In the genomic region with DNA sequence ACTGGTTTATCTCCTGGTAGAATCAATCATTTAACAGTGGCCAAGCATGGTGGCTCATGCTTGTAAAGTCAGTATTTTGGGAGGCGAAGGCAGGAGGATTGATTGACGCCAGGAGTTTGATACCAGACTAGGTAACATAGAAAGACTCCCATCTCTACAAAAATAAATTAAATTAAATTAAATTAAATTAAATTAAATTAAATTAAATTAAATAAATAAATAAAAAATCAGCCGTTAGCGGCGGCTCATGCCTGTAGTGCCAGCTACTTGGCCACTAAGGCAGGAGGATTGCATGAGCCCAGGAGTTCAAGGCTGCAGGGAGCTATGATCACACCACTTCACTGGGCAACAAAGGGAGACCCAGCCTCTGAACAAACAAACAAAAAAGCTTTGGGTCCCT, we compare ENCODE assay signal across 28 cellular contexts.
"Had no signal": no experiment of that assay in that cellular context is flagged by ENCODE, and none has a peak within 500 bp of the region (broad histone marks: within the 10 kb centered on the region; RNA-seq: fewer than 3 reads in every experiment).

No MANE protein-coding gene starts in this region.

- H3K36me3 ChIP-seq: stomach, suprapubic skin, thoracic aorta, thyroid gland, tibial artery, tibial nerve, transverse colon, upper lobe of left lung, upper lobe of right lung, uterus, vagina had no signal

- DNase-seq: stimulated activated CD4-positive, alpha-beta T cell treated with anti-CD3 and anti-CD28 coated beads, Interleukin-2, amount 100 ng/mL, for 48 hours; stimulated activated CD4-positive, alpha-beta T cell treated with anti-CD3 and anti-CD28 coated beads, Interleukin-4, amount 100 ng/mL, for 1 hour; stimulated activated CD4-positive, alpha-beta T cell treated with anti-CD3 and anti-CD28 coated beads, Interleukin-4, amount 100 ng/mL, for 24 hours; stimulated activated CD4-positive, alpha-beta T cell treated with anti-CD3 and anti-CD28 coated beads, Interleukin-4, amount 100 ng/mL, for 4 hours; stimulated activated CD8-positive, alpha-beta memory T cell treated with anti-CD3 and anti-CD28 coated beads, Interleukin-4, amount 100 ng/mL, for 48 hours; stimulated activated naive B cell treated with anti-CD40 and anti-IgM and Interleukin-4, amounts not matched to agents 10 μg/mL and 1 μg/mL and 100 μg/mL, for 72 hours; stimulated activated naive CD4-positive, alpha-beta T cell; stimulated activated naive CD4-positive, alpha-beta T cell treated with Interleukin-2 at 50 U/mL for 16 hours; stimulated activated naive CD8-positive, alpha-beta T cell treated with anti-CD3 and anti-CD28 coated beads, Interleukin-15, amount 100 ng/mL, for 72 hours; stimulated activated naive CD8-positive, alpha-beta T cell treated with anti-CD3 and anti-CD28 coated beads, Interleukin-15, Interleukin-2, amounts not matched to agents 100 U/mL and 50 U/mL, for 24 hours; stomach; substantia nigra; testis; thyroid gland; tibial artery; transverse colon; trophoblast cell; upper lobe of left lung; upper lobe of right lung; uterus had no signal

- H3K4me3 Mint-ChIP-seq: stimulated activated effector memory CD8-positive, alpha-beta T cell treated with anti-CD3 and anti-CD28 coated beads, Interleukin-12 subunit alpha, Interleukin-12 subunit beta, amount 100 ng/mL, for 72 hours; stimulated activated memory B cell treated with anti-CD40 and anti-IgM and Interleukin-4, amounts not matched to agents 10 μg/mL and 1 μg/mL and 100 μg/mL, for 72 hours; stimulated activated naive B cell treated with anti-CD40 and anti-IgM and Interleukin-4, amounts not matched to agents 10 μg/mL and 1 μg/mL and 100 μg/mL, for 72 hours; stimulated activated naive CD8-positive, alpha-beta T cell treated with anti-CD3 and anti-CD28 coated beads, Interleukin-15, amount 100 ng/mL, for 72 hours; stimulated activated naive CD8-positive, alpha-beta T cell treated with anti-CD3 and anti-CD28 coated beads, Interleukin-15, Interleukin-2, amounts not matched to agents 100 ng/mL and 50 ng/mL, for 24 hours; type B pancreatic cell had no signal

- H3K4me3 ChIP-seq: stomach, suprapubic skin, testis, thoracic aorta, thyroid gland, tibial artery, tibial nerve, transverse colon, upper lobe of left lung, upper lobe of right lung, uterus, vagina had no signal

- H3K27ac Mint-ChIP-seq: stimulated activated effector memory CD8-positive, alpha-beta T cell treated with anti-CD3 and anti-CD28 coated beads, Interleukin-12 subunit alpha, Interleukin-12 subunit beta, amount 100 ng/mL, for 72 hours; stimulated activated memory B cell treated with anti-CD40 and anti-IgM and Interleukin-4, amounts not matched to agents 10 μg/mL and 1 μg/mL and 100 μg/mL, for 72 hours; stimulated activated naive B cell treated with anti-CD40 and anti-IgM and Interleukin-4, amounts not matched to agents 10 μg/mL and 1 μg/mL and 100 μg/mL, for 72 hours; stimulated activated naive CD8-positive, alpha-beta T cell treated with anti-CD3 and anti-CD28 coated beads, Interleukin-15, amount 100 ng/mL, for 72 hours; stimulated activated naive CD8-positive, alpha-beta T cell treated with anti-CD3 and anti-CD28 coated beads, Interleukin-15, Interleukin-2, amounts not matched to agents 100 ng/mL and 50 ng/mL, for 24 hours; type B pancreatic cell had no signal

- ATAC-seq: stimulated activated effector memory CD8-positive, alpha-beta T cell treated with anti-CD3 and anti-CD28 coated beads, Interleukin-12 subunit alpha, Interleukin-12 subunit beta, amount 100 ng/mL, for 72 hours; stimulated activated memory B cell treated with anti-CD40 and anti-IgM and Interleukin-4, amounts not matched to agents 10 μg/mL and 1 μg/mL and 100 μg/mL, for 72 hours; stimulated activated naive B cell treated with anti-CD40 and anti-IgM and Interleukin-4, amounts not matched to agents 10 μg/mL and 1 μg/mL and 100 μg/mL, for 72 hours; stimulated activated naive CD8-positive, alpha-beta T cell treated with anti-CD3 and anti-CD28 coated beads, Interleukin-15, amount 100 ng/mL, for 72 hours; stimulated activated naive CD8-positive, alpha-beta T cell treated with anti-CD3 and anti-CD28 coated beads, Interleukin-15, Interleukin-2, amounts not matched to agents 100 U/mL and 50 U/mL, for 24 hours; upper lobe of right lung had no signal

- H3K36me3 Mint-ChIP-seq: stimulated activated effector memory CD8-positive, alpha-beta T cell treated with anti-CD3 and anti-CD28 coated beads, Interleukin-12 subunit alpha, Interleukin-12 subunit beta, amount 100 ng/mL, for 72 hours; stimulated activated memory B cell treated with anti-CD40 and anti-IgM and Interleukin-4, amounts not matched to agents 10 μg/mL and 1 μg/mL and 100 μg/mL, for 72 hours; stimulated activated naive B cell treated with anti-CD40 and anti-IgM and Interleukin-4, amounts not matched to agents 10 μg/mL and 1 μg/mL and 100 μg/mL, for 72 hours; type B pancreatic cell had no signal

- H3K9me3 Mint-ChIP-seq: stimulated activated effector memory CD8-positive, alpha-beta T cell treated with anti-CD3 and anti-CD28 coated beads, Interleukin-12 subunit alpha, Interleukin-12 subunit beta, amount 100 ng/mL, for 72 hours; stimulated activated memory B cell treated with anti-CD40 and anti-IgM and Interleukin-4, amounts not matched to agents 10 μg/mL and 1 μg/mL and 100 μg/mL, for 72 hours; stimulated activated naive CD8-positive, alpha-beta T cell treated with anti-CD3 and anti-CD28 coated beads, Interleukin-15, amount 100 ng/mL, for 72 hours; stimulated activated naive CD8-positive, alpha-beta T cell treated with anti-CD3 and anti-CD28 coated beads, Interleukin-15, Interleukin-2, amounts not matched to agents 100 ng/mL and 50 ng/mL, for 24 hours; type B pancreatic cell had no signal

- H3K4me1 ChIP-seq: stomach, suprapubic skin, testis, thyroid gland, tibial artery, tibial nerve, transverse colon, upper lobe of left lung, upper lobe of right lung, uterus, vagina had no signal

- H3K27me3 Mint-ChIP-seq: stimulated activated memory B cell treated with anti-CD40 and anti-IgM and Interleukin-4, amounts not matched to agents 10 μg/mL and 1 μg/mL and 100 μg/mL, for 72 hours; stimulated activated naive B cell treated with anti-CD40 and anti-IgM and Interleukin-4, amounts not matched to agents 10 μg/mL and 1 μg/mL and 100 μg/mL, for 72 hours; stimulated activated naive CD8-positive, alpha-beta T cell treated with anti-CD3 and anti-CD28 coated beads, Interleukin-15, amount 100 ng/mL, for 72 hours; stimulated activated naive CD8-positive, alpha-beta T cell treated with anti-CD3 and anti-CD28 coated beads, Interleukin-15, Interleukin-2, amounts not matched to agents 100 ng/mL and 50 ng/mL, for 24 hours; type B pancreatic cell had no signal

- H3K9me3 ChIP-seq: stomach, suprapubic skin, testis, thoracic aorta, thyroid gland, tibial artery, tibial nerve, transverse colon, upper lobe of left lung, upper lobe of right lung, uterus, vagina had no signal

- H3K4me1 Mint-ChIP-seq: stimulated activated effector memory CD8-positive, alpha-beta T cell treated with anti-CD3 and anti-CD28 coated beads, Interleukin-12 subunit alpha, Interleukin-12 subunit beta, amount 100 ng/mL, for 72 hours; stimulated activated memory B cell treated with anti-CD40 and anti-IgM and Interleukin-4, amounts not matched to agents 10 μg/mL and 1 μg/mL and 100 μg/mL, for 72 hours; stimulated activated naive B cell treated with anti-CD40 and anti-IgM and Interleukin-4, amounts not matched to agents 10 μg/mL and 1 μg/mL and 100 μg/mL, for 72 hours; stimulated activated naive CD8-positive, alpha-beta T cell treated with anti-CD3 and anti-CD28 coated beads, Interleukin-15, amount 100 ng/mL, for 72 hours had no signal

- H3K27me3 ChIP-seq: stomach, suprapubic skin, testis, thyroid gland, tibial artery, tibial nerve, upper lobe of left lung, upper lobe of right lung, uterus, vagina had no signal
